In genomic region chr15:60126661-60127060, GRCh38 we compare ENCODE assay signal across 14 cellular contexts.
DNase-seq lines count a peak whose midpoint lies in the region; ATAC-seq and TF ChIP-seq lines count a peak whose summit lies in the region.
"Had no signal": no experiment of that assay in that cellular context is flagged by ENCODE, and none has a peak within 500 bp of the region (broad histone marks: within the 10 kb centered on the region; RNA-seq: fewer than 3 reads in every experiment).

No MANE protein-coding gene starts in this region.

- H3K27me3 ChIP-seq in Loucy (ENCODE audit: insufficient read depth, low read length, poor library complexity, severe bottlenecking) (no peaks in the 10 kb centered on the region), breast epithelium (no peaks in the 10 kb centered on the region)
- H3K27me3 ChIP-seq: tibial nerve had no signal

- H4K20me1 ChIP-seq in Loucy (ENCODE audit: insufficient read depth, low read length, poor library complexity, severe bottlenecking) = no peaks in the 10 kb centered on the region

- TF ChIP-seq CTCF in Loucy (conservative IDR thresholded peaks at IDR 0.05; ENCODE audit: low read length) (no peak), osteocyte (IDR thresholded peaks at IDR 0.05) (no peak), breast epithelium (IDR thresholded peaks at IDR 0.05) (no peak)

- H3K4me1 Mint-ChIP-seq in activated CD4-positive, alpha-beta T cell treated with anti-CD3 and anti-CD28 coated beads, Interleukin-2, amount 10 ng/mL, durations not matched to agents 24 days and 14 days = peaks cover 56% of the 10 kb centered on the region
- peaks cover 45% of the 10 kb centered on the region for H3K4me1 Mint-ChIP-seq in activated naive CD8-positive, alpha-beta T cell treated with anti-CD3 and anti-CD28 coated beads, Interleukin-2, amount 10 ng/mL, durations not matched to agents 7 days and 5 days
- peaks cover 15% of the 10 kb centered on the region for H3K4me1 Mint-ChIP-seq in osteocyte (ENCODE audit: unreplicated experiment)

- no peaks in the 10 kb centered on the region for H3K9me2 ChIP-seq in Loucy (replicated peaks; ENCODE audit: low read depth, low read length)

- H3K27ac ChIP-seq in breast epithelium = no peak overlapping the region

- peak overlapping the region; percentile 94 for H3K4me2 ChIP-seq in Loucy (ENCODE audit: low read depth, low read length, poor library complexity, severe bottlenecking)

- peak overlapping the region; percentile 84 for H3K27ac Mint-ChIP-seq in activated CD4-positive, alpha-beta T cell treated with anti-CD3 and anti-CD28 coated beads, Interleukin-2, amount 10 ng/mL, durations not matched to agents 24 days and 14 days
- H3K27ac Mint-ChIP-seq in activated naive CD8-positive, alpha-beta T cell treated with anti-CD3 and anti-CD28 coated beads, Interleukin-2, amount 10 ng/mL, durations not matched to agents 7 days and 5 days = peak overlapping the region; percentile 85
- no peak overlapping the region for H3K27ac Mint-ChIP-seq in osteocyte (ENCODE audit: unreplicated experiment)

- peak overlapping the region; percentile 79 for H3K9ac ChIP-seq in Loucy (ENCODE audit: low read depth, low read length, poor library complexity, severe bottlenecking)

- POLR2A ChIA-PET in activated naive CD8-positive, alpha-beta T cell treated with anti-CD3 and anti-CD28 coated beads, Interleukin-2, amount 10 ng/mL, durations not matched to agents 7 days and 5 days (lab: Charles Lee) = interaction anchor here (0.7 to 2.2 kb wide), 5 partner anchors 82 to 376 kb away, joined by 3 to 8 read pairs (median 5); partner anchors contain the start of gene FOXB1

- H3K9me3 Mint-ChIP-seq in activated CD4-positive, alpha-beta T cell treated with anti-CD3 and anti-CD28 coated beads, Interleukin-2, amount 10 ng/mL, durations not matched to agents 24 days and 14 days = no peaks in the 10 kb centered on the region
- no peaks in the 10 kb centered on the region for H3K9me3 Mint-ChIP-seq in activated naive CD8-positive, alpha-beta T cell treated with anti-CD3 and anti-CD28 coated beads, Interleukin-2, amount 10 ng/mL, durations not matched to agents 7 days and 5 days
- H3K9me3 Mint-ChIP-seq in osteocyte (ENCODE audit: unreplicated experiment) = no peaks in the 10 kb centered on the region
- H3K9me3 Mint-ChIP-seq: dendritic cell treated with granulocyte-macrophage colony-stimulating factor and Interleukin-4, amounts not matched to agents 40 ng/mL and 50 ng/mL, for 4 days had no signal

- intact Hi-C loops in activated CD4-positive, alpha-beta T cell treated with anti-CD3 and anti-CD28 coated beads, Interleukin-2, amount 10 ng/mL, durations not matched to agents 24 days and 14 days (cut with micrococcal nuclease) = loop anchor here (2.0 to 5.0 kb wide), 4 partner anchors 50 to 209 kb away; partner anchors contain the start of gene FOXB1
- intact Hi-C loops in breast epithelium (cut with DNase I; ENCODE audit: low total_unique reads) = no loop called here
- intact Hi-C loops in posterior cingulate gyrus (cut with DNase I) = no loop called here

- peaks cover 2% of the 10 kb centered on the region for H3K27me3 Mint-ChIP-seq in activated CD4-positive, alpha-beta T cell treated with anti-CD3 and anti-CD28 coated beads, Interleukin-2, amount 10 ng/mL, durations not matched to agents 24 days and 14 days
- H3K27me3 Mint-ChIP-seq in activated naive CD8-positive, alpha-beta T cell treated with anti-CD3 and anti-CD28 coated beads, Interleukin-2, amount 10 ng/mL, durations not matched to agents 7 days and 5 days = no peaks in the 10 kb centered on the region
- H3K27me3 Mint-ChIP-seq in osteocyte (ENCODE audit: unreplicated experiment) = peaks cover 43% of the 10 kb centered on the region

- H2AFZ ChIP-seq in Loucy (ENCODE audit: low read length) = no peak overlapping the region

- no peak for TF ChIP-seq POLR2A in breast epithelium (IDR thresholded peaks at IDR 0.05)

- DNase-seq in activated CD4-positive, alpha-beta T cell treated with anti-CD3 and anti-CD28 coated beads, Interleukin-2, amount 10 ng/mL, durations not matched to agents 24 days and 14 days = peak; percentile 44
- no peak for DNase-seq in activated CD4-positive, alpha-beta T cell treated with anti-CD3 and anti-CD28 coated beads, Interleukin-2, amount 50 U/mL, for 1 hour
- DNase-seq in activated naive CD8-positive, alpha-beta T cell treated with anti-CD3 and anti-CD28 coated beads, Interleukin-2, amount 10 ng/mL, durations not matched to agents 7 days and 5 days = no peak
- no peak for DNase-seq in osteocyte (ENCODE audit: extremely low spot score, unreplicated experiment)
- DNase-seq in cerebellum (ENCODE audit: low spot score) = no peak
- no peak for DNase-seq in breast epithelium (ENCODE audit: low spot score in 2 of 2)
- no peak for DNase-seq in posterior cingulate gyrus
- DNase-seq: esophagus squamous epithelium, NCI-H2171, occipital lobe had no signal

- H3K4me1 ChIP-seq in Loucy (ENCODE audit: insufficient read depth, low read length, poor library complexity, severe bottlenecking) (peaks cover 63% of the 10 kb centered on the region), breast epithelium (no peaks in the 10 kb centered on the region)
- H3K4me1 ChIP-seq: A549 had no signal

- ATAC-seq in activated naive CD8-positive, alpha-beta T cell treated with anti-CD3 and anti-CD28 coated beads, Interleukin-2, amount 10 ng/mL, durations not matched to agents 7 days and 5 days (ENCODE audit: low read depth) = no peak

- H3K36me3 ChIP-seq in Loucy (ENCODE audit: insufficient read depth, low read length) = no peaks in the 10 kb centered on the region
- no peaks in the 10 kb centered on the region for H3K36me3 ChIP-seq in breast epithelium
- H3K36me3 ChIP-seq: esophagus squamous epithelium, tibial nerve had no signal

- H3F3A ChIP-seq in Loucy (ENCODE audit: low read depth) = no peaks in the 10 kb centered on the region

- H3K9me3 ChIP-seq in Loucy (ENCODE audit: insufficient read depth, low read depth, low read length) = no peaks in the 10 kb centered on the region
- H3K9me3 ChIP-seq in breast epithelium = no peaks in the 10 kb centered on the region
- H3K9me3 ChIP-seq: A549, esophagus squamous epithelium, tibial nerve had no signal

- H3K4me3 ChIP-seq in Loucy (ENCODE audit: low read length, poor library complexity, severe bottlenecking) (peak overlapping the region; percentile 80), breast epithelium (no peak overlapping the region)

- H3K4me3 Mint-ChIP-seq in activated CD4-positive, alpha-beta T cell treated with anti-CD3 and anti-CD28 coated beads, Interleukin-2, amount 10 ng/mL, durations not matched to agents 24 days and 14 days = peak overlapping the region; percentile 86
- H3K4me3 Mint-ChIP-seq in activated naive CD8-positive, alpha-beta T cell treated with anti-CD3 and anti-CD28 coated beads, Interleukin-2, amount 10 ng/mL, durations not matched to agents 7 days and 5 days = peak overlapping the region; percentile 76
- H3K4me3 Mint-ChIP-seq in osteocyte (ENCODE audit: unreplicated experiment) = peak overlapping the region; percentile 86

- no peaks in the 10 kb centered on the region for H3K36me3 Mint-ChIP-seq in activated CD4-positive, alpha-beta T cell treated with anti-CD3 and anti-CD28 coated beads, Interleukin-2, amount 10 ng/mL, durations not matched to agents 24 days and 14 days (ENCODE audit: low read depth)
- no peaks in the 10 kb centered on the region for H3K36me3 Mint-ChIP-seq in activated naive CD8-positive, alpha-beta T cell treated with anti-CD3 and anti-CD28 coated beads, Interleukin-2, amount 10 ng/mL, durations not matched to agents 7 days and 5 days
- no peaks in the 10 kb centered on the region for H3K36me3 Mint-ChIP-seq in osteocyte (ENCODE audit: unreplicated experiment)

- H3K79me2 ChIP-seq in Loucy (ENCODE audit: insufficient read depth, low read length) = no peaks in the 10 kb centered on the region
